ENCODE assay signal across 8 cellular contexts in the genomic region with DNA sequence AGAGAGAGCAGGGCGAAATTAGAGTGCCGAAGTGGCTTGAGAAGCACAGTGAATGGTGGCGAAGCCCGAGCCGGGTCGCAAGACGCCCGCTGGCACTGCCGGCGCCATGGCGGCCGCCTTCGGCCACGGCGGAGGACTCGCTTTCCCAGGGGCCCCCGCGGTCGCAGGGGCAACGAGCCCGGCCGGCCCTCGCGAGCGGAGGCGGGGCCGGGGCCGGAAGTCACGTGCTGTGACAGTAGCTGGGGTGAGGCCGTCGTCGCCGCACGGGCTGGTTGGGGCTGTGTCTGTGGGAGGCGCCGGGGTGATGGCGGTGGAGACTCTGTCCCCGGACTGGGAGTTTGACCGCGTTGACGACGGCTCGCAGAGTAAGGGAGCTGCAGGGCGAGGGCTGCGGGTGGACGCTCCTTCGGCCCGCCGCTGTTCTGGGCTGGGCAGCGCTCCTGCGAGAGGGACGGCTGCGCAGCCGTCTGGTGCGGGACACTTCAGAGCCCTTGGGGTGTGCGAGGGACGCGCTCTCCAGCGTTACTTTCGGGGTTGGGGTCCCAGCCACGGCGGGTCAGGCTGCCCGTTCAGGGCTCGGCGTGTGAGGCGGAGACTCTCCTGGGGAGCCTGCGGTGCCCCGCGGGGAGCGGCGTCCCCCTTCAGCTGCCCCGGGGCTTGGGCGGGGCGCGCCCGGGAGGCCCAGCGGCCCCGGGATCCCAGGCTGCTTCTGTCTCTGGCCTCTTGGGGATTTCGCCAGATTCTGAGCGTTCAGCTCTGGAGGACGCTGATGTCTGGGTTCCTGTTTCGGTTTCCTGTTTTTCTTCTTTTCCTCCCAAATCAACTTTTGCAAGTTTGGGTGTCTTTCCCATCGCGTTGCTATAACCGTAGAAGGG. TPM values are rescaled to one million over a fixed set of nuclear protein-coding genes. Genes with fewer than 3 reads are reported as not detected.
A peak's percentile ranks its signal among the peaks of the same experiment; 100 is the strongest.
DNase-seq lines count a peak whose midpoint lies in the region; ATAC-seq and TF ChIP-seq lines count a peak whose summit lies in the region.

A gene with protein sequence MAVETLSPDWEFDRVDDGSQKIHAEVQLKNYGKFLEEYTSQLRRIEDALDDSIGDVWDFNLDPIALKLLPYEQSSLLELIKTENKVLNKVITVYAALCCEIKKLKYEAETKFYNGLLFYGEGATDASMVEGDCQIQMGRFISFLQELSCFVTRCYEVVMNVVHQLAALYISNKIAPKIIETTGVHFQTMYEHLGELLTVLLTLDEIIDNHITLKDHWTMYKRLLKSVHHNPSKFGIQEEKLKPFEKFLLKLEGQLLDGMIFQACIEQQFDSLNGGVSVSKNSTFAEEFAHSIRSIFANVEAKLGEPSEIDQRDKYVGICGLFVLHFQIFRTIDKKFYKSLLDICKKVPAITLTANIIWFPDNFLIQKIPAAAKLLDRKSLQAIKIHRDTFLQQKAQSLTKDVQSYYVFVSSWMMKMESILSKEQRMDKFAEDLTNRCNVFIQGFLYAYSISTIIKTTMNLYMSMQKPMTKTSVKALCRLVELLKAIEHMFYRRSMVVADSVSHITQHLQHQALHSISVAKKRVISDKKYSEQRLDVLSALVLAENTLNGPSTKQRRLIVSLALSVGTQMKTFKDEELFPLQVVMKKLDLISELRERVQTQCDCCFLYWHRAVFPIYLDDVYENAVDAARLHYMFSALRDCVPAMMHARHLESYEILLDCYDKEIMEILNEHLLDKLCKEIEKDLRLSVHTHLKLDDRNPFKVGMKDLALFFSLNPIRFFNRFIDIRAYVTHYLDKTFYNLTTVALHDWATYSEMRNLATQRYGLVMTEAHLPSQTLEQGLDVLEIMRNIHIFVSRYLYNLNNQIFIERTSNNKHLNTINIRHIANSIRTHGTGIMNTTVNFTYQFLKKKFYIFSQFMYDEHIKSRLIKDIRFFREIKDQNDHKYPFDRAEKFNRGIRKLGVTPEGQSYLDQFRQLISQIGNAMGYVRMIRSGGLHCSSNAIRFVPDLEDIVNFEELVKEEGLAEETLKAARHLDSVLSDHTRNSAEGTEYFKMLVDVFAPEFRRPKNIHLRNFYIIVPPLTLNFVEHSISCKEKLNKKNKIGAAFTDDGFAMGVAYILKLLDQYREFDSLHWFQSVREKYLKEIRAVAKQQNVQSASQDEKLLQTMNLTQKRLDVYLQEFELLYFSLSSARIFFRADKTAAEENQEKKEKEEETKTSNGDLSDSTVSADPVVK (plus strand): TSS at position 235 of the 875 bp plus-strand sequence. CDS start 70 bp downstream, at position 305.

- DNase-seq in NCI-H1048 (lab: John Stamatoyannopoulos, UW) (peak; percentile 87), SK-N-MC (ENCODE audit: low read depth, low spot score) (no peak), nucleus accumbens (lab: John Stamatoyannopoulos, UW) (peak in 55 of 56 donors; percentile 44 to 98 (median 92)), superior temporal gyrus (ENCODE audit: extremely low spot score) (peak; percentile 95)
- DNase-seq in activated naive CD4-positive, alpha-beta T cell treated with anti-CD3 and anti-CD28 coated beads, Interleukin-2, amount 10 ng/mL, durations not matched to agents 7 days and 5 days = peak; percentile 95

- peak within 1 kb of the TSS; percentile 95 for H3K4me3 Mint-ChIP-seq in activated naive CD4-positive, alpha-beta T cell treated with anti-CD3 and anti-CD28 coated beads, Interleukin-2, amount 10 ng/mL, durations not matched to agents 7 days and 5 days

- H3K27me3 ChIP-seq in gastroesophageal sphincter = no peaks in the 10 kb centered on the region

- no peak for TF ChIP-seq EP300 in gastroesophageal sphincter (IDR thresholded peaks at IDR 0.05)

- ATAC-seq in HG02571 (IDR thresholded peaks at IDR 0.05; ENCODE audit: unreplicated experiment) (peak; percentile 89), gastroesophageal sphincter (peak; percentile 99)

- peaks cover 19% of the 10 kb centered on the region for H3K36me3 Mint-ChIP-seq in activated naive CD4-positive, alpha-beta T cell treated with anti-CD3 and anti-CD28 coated beads, Interleukin-2, amount 10 ng/mL, durations not matched to agents 7 days and 5 days

- H3K36me3 ChIP-seq in SK-N-MC (ENCODE audit: insufficient read depth, low read length) (peaks cover 20% of the 10 kb centered on the region), gastroesophageal sphincter (peaks cover 0 to 5% of the 10 kb centered on the region in 2 donors)

- peak within 1 kb of the TSS; percentile 99 for H3K27ac Mint-ChIP-seq in activated naive CD4-positive, alpha-beta T cell treated with anti-CD3 and anti-CD28 coated beads, Interleukin-2, amount 10 ng/mL, durations not matched to agents 7 days and 5 days

- CTCF ChIA-PET in activated naive CD4-positive, alpha-beta T cell treated with anti-CD3 and anti-CD28 coated beads, Interleukin-2, amount 10 ng/mL, durations not matched to agents 7 days and 5 days (lab: Charles Lee) = interaction anchor here (1.4 kb wide), 1 partner anchor 726 kb away, joined by 3 read pairs; no protein-coding TSS in a partner anchor

- peak within 1 kb of the TSS; percentile 78 for H3K27ac ChIP-seq in SK-N-MC
- H3K27ac ChIP-seq in gastroesophageal sphincter = peak within 1 kb of the TSS; percentile 97 to 99 (median 98)

- H3K4me1 Mint-ChIP-seq in activated naive CD4-positive, alpha-beta T cell treated with anti-CD3 and anti-CD28 coated beads, Interleukin-2, amount 10 ng/mL, durations not matched to agents 7 days and 5 days = peaks cover 43% of the 10 kb centered on the region

- WGBS in gastroesophageal sphincter (ENCODE audit: low coverage in 1 of 2), 2 donors = 0% methylated on average over 2 to 26 of the region's 85 CpGs

- H3K27me3 Mint-ChIP-seq in activated naive CD4-positive, alpha-beta T cell treated with anti-CD3 and anti-CD28 coated beads, Interleukin-2, amount 10 ng/mL, durations not matched to agents 7 days and 5 days = peaks cover 16% of the 10 kb centered on the region

- H3K9ac ChIP-seq in SK-N-MC (ENCODE audit: insufficient read length) = peak within 1 kb of the TSS; percentile 82

- H3K4me1 ChIP-seq in gastroesophageal sphincter = peaks cover 7 to 53% (median 8%) of the 10 kb centered on the region in 3 donors

- TF ChIP-seq CTCF in gastroesophageal sphincter (IDR thresholded peaks at IDR 0.05) = peak in 2 of 4 experiments; percentile 2 to 10

- TF ChIP-seq POLR2A in gastroesophageal sphincter (IDR thresholded peaks at IDR 0.05) = peak; percentile 96

- H3K9me3 ChIP-seq in SK-N-MC (ENCODE audit: low read depth, low read length) (0 out of 2 replicates have a peak, but pooled peaks cover 3% of the 10 kb centered on the region), gastroesophageal sphincter (no peaks in the 10 kb centered on the region)

- H3K9me3 Mint-ChIP-seq in activated naive CD4-positive, alpha-beta T cell treated with anti-CD3 and anti-CD28 coated beads, Interleukin-2, amount 10 ng/mL, durations not matched to agents 7 days and 5 days = peaks cover 4% of the 10 kb centered on the region

- H3K4me3 ChIP-seq in GM08714 (ENCODE audit: low read length) = peak within 1 kb of the TSS; percentile 76
- H3K4me3 ChIP-seq in SK-N-MC = peak within 1 kb of the TSS; percentile 97
- H3K4me3 ChIP-seq in gastroesophageal sphincter = peak within 1 kb of the TSS; percentile 87 to 91

RNA-seq across cellular contexts. Expression of the gene that starts here (rescaled TPM):
- 100 to 1,000 TPM in 1 of 4 donors, 10 to 100 TPM in 3; 32.7 to 136 (median 53.6) TPM for total RNA-seq in gastroesophageal sphincter
